33 cellular contexts compared by ENCODE assay signal in genomic region chr18:48121752-48122151, GRCh38.
"Had no signal": no experiment of that assay in that cellular context is flagged by ENCODE, and none has a peak within 500 bp of the region (broad histone marks: within the 10 kb centered on the region; RNA-seq: fewer than 3 reads in every experiment).

No MANE protein-coding gene starts in this region.

- H3K36me3 ChIP-seq: adrenal gland, breast epithelium had no signal

- H3K4me3 Mint-ChIP-seq: activated CD4-positive, alpha-beta T cell treated with anti-CD3 and anti-CD28 coated beads, Interleukin-2, amount 10 ng/mL, durations not matched to agents 7 days and 5 days; activated naive CD4-positive, alpha-beta T cell treated with anti-CD3 and anti-CD28 coated beads for 36 hours; activated T-cell treated with anti-CD3 and anti-CD28 coated beads, Interleukin-2, amount 50 U/mL, for 4 hours; activated T-helper 1 cell treated with anti-CD3 and anti-CD28 coated beads, Interleukin-12 subunit alpha, Interleukin-12 subunit beta, Interleukin-2, Interleukin-4 antibody, amounts not matched to agents 30 ng/mL and 10 ng/mL and 1 ng/mL, durations not matched to agents 14 hours and 24 hours and 36 hours had no signal

- H3K27me3 ChIP-seq: adrenal gland, body of pancreas, breast epithelium had no signal

- DNase-seq: activated CD4-positive, alpha-beta T cell treated with anti-CD3 and anti-CD28 coated beads, Interleukin-2, amount 10 ng/mL, durations not matched to agents 7 days and 5 days; activated CD4-positive, alpha-beta T cell treated with anti-CD3 and anti-CD28 coated beads, Interleukin-2, amount 50 U/mL, for 48 hours; activated CD8-positive, alpha-beta memory T cell treated with anti-CD3 and anti-CD28 coated beads, Interleukin-2, amount 50 U/mL, for 4 hours; activated gamma-delta T cell treated with Interleukin-2 at 50 U/mL for 16 hours; activated naive CD4-positive, alpha-beta T cell treated with anti-CD3 and anti-CD28 coated beads for 36 hours; activated T-cell treated with anti-CD3 and anti-CD28 coated beads for 4 hours; activated T-cell treated with anti-CD3 and anti-CD28 coated beads, Interleukin-2, amount 50 U/mL, for 4 hours; adrenal gland; body of pancreas; caudate nucleus; NCI-H1092 treated with DMSO at 0.1 percent for 48 hours; NCI-H1417; NCI-H146; NCI-H187; NCI-H2029 treated with DMSO at 0.1 percent for 48 hours; NCI-H2107; NCI-H2171; NCI-H510A; NCI-H526 treated with DMSO at 0.1 percent for 48 hours; NK-92 treated with Interleukin-12 subunit alpha and Interleukin-12 subunit beta, amount 100 ng/mL, for 24 hours; PC-9; SIG-M5; T-helper 1 cell; T-helper 2 cell; T-helper 9 cell had no signal

- H3K36me3 Mint-ChIP-seq: activated naive CD4-positive, alpha-beta T cell treated with anti-CD3 and anti-CD28 coated beads, Interleukin-2, amount 50 U/mL, for 72 hours had no signal

- H3K27ac ChIP-seq: adrenal gland, body of pancreas, PC-9 had no signal

- H3K9me3 ChIP-seq: adrenal gland, body of pancreas, breast epithelium had no signal

- H3K4me1 ChIP-seq: body of pancreas had no signal

- ATAC-seq: activated naive CD4-positive, alpha-beta T cell treated with anti-CD3 and anti-CD28 coated beads, Interleukin-2, amount 50 U/mL, for 72 hours; activated T-cell treated with anti-CD3 and anti-CD28 coated beads, Interleukin-2, amount 50 U/mL, for 4 hours; body of pancreas; K562; Right ventricle myocardium inferior; SK-N-SH treated with all-trans-retinoic acid at 6 μM for 48 hours had no signal

- FAIRE-seq: astrocyte, K562, RCC 7860 had no signal

- H3K4me3 ChIP-seq: adrenal gland, body of pancreas, breast epithelium, K562, PC-9 had no signal

- H3K27ac Mint-ChIP-seq: activated CD4-positive, alpha-beta T cell treated with anti-CD3 and anti-CD28 coated beads, Interleukin-2, amount 10 ng/mL, durations not matched to agents 7 days and 5 days; activated naive CD4-positive, alpha-beta T cell treated with anti-CD3 and anti-CD28 coated beads for 36 hours; activated naive CD4-positive, alpha-beta T cell treated with anti-CD3 and anti-CD28 coated beads, Interleukin-2, amount 50 U/mL, for 72 hours; activated T-helper 1 cell treated with anti-CD3 and anti-CD28 coated beads, Interleukin-12 subunit alpha, Interleukin-12 subunit beta, Interleukin-2, Interleukin-4 antibody, amounts not matched to agents 30 ng/mL and 10 ng/mL and 1 ng/mL, durations not matched to agents 14 hours and 24 hours and 36 hours had no signal

- H3K9me3 Mint-ChIP-seq: activated CD4-positive, alpha-beta T cell treated with anti-CD3 and anti-CD28 coated beads, Interleukin-2, amount 10 ng/mL, durations not matched to agents 7 days and 5 days; activated naive CD4-positive, alpha-beta T cell treated with anti-CD3 and anti-CD28 coated beads for 36 hours; activated naive CD4-positive, alpha-beta T cell treated with anti-CD3 and anti-CD28 coated beads, Interleukin-2, amount 50 U/mL, for 72 hours; activated T-cell treated with anti-CD3 and anti-CD28 coated beads, Interleukin-2, amount 50 U/mL, for 4 hours; activated T-helper 1 cell treated with anti-CD3 and anti-CD28 coated beads, Interleukin-12 subunit alpha, Interleukin-12 subunit beta, Interleukin-2, Interleukin-4 antibody, amounts not matched to agents 30 ng/mL and 10 ng/mL and 1 ng/mL, durations not matched to agents 14 hours and 24 hours and 36 hours had no signal
